In genomic region chr6:34295721-34296120, GRCh38 we compare ENCODE assay signal across 9 cellular contexts. TPM values are rescaled to one million over a fixed set of nuclear protein-coding genes. Genes with fewer than 3 reads are reported as not detected.
DNase-seq lines count a peak whose midpoint lies in the region; ATAC-seq and TF ChIP-seq lines count a peak whose summit lies in the region.
"Had no signal": no experiment of that assay in that cellular context is flagged by ENCODE, and none has a peak within 500 bp of the region (broad histone marks: within the 10 kb centered on the region; RNA-seq: fewer than 3 reads in every experiment).

No MANE protein-coding gene starts in this region.

- H3K4me3 Mint-ChIP-seq in CD8-positive, alpha-beta memory T cell, result peak overlapping the region in 2 of 7 donors; percentile 1 to 45
- peak overlapping the region; percentile 57 for H3K4me3 Mint-ChIP-seq in activated naive CD8-positive, alpha-beta T cell treated with anti-CD3 and anti-CD28 coated beads, Interleukin-2, amount 10 ng/mL, durations not matched to agents 7 days and 5 days
- H3K4me3 Mint-ChIP-seq in glutamatergic neuron (ENCODE audit: unreplicated experiment), result no peak overlapping the region

- no peak overlapping the region for H4K8ac ChIP-seq in mesendoderm (ENCODE audit: low read depth, low read length)

- peaks cover 0 to 36% (median 12%) of the 10 kb centered on the region in 3 donors for H3K36me3 Mint-ChIP-seq in CD8-positive, alpha-beta memory T cell
- H3K36me3 Mint-ChIP-seq in activated naive CD8-positive, alpha-beta T cell treated with anti-CD3 and anti-CD28 coated beads, Interleukin-2, amount 10 ng/mL, durations not matched to agents 7 days and 5 days, result peaks cover 17% of the 10 kb centered on the region
- peaks cover 5% of the 10 kb centered on the region for H3K36me3 Mint-ChIP-seq in glutamatergic neuron (ENCODE audit: unreplicated experiment)

- H3K4me1 ChIP-seq in CD8-positive, alpha-beta memory T cell (ENCODE audit: insufficient read depth, low read length), result peaks cover 4% of the 10 kb centered on the region
- H3K4me1 ChIP-seq in mesendoderm (ENCODE audit: control insufficient read depth, low read depth, low read length), result no peaks in the 10 kb centered on the region
- H3K4me1 ChIP-seq in aorta (ENCODE audit: control insufficient read depth in 1 of 2, insufficient read depth in 2 of 2, low read length in 2 of 2), result no peaks in the 10 kb centered on the region

- H3K27ac ChIP-seq in CD8-positive, alpha-beta memory T cell (ENCODE audit: low read depth, low read length), result no peak overlapping the region
- H3K27ac ChIP-seq in mesendoderm (ENCODE audit: low read depth, low read length) (no peak overlapping the region), aorta (ENCODE audit: low read depth in 1 of 2, low read length in 2 of 2) (no peak overlapping the region), brain microvascular endothelial cell (no peak overlapping the region)

- H3K4me3 ChIP-seq in CD8-positive, alpha-beta memory T cell (ENCODE audit: low read length), result no peak overlapping the region
- H3K4me3 ChIP-seq in mesendoderm (ENCODE audit: low read length) (no peak overlapping the region), aorta (ENCODE audit: low read length in 2 of 2) (no peak overlapping the region), brain microvascular endothelial cell (ENCODE audit: low read depth, low read length) (no peak overlapping the region)

- no peak overlapping the region for H3K18ac ChIP-seq in mesendoderm (ENCODE audit: low read length)

- peaks cover 11 to 16% (median 11%) of the 10 kb centered on the region in 3 donors for H3K4me1 Mint-ChIP-seq in CD8-positive, alpha-beta memory T cell
- peaks cover 16% of the 10 kb centered on the region for H3K4me1 Mint-ChIP-seq in activated naive CD8-positive, alpha-beta T cell treated with anti-CD3 and anti-CD28 coated beads, Interleukin-2, amount 10 ng/mL, durations not matched to agents 7 days and 5 days
- H3K4me1 Mint-ChIP-seq in glutamatergic neuron (ENCODE audit: low read depth, unreplicated experiment), result no peaks in the 10 kb centered on the region

- H2BK120ac ChIP-seq in mesendoderm (ENCODE audit: low read depth, low read length), result no peak overlapping the region

- ATAC-seq in HG03066 (IDR thresholded peaks at IDR 0.05; ENCODE audit: low read depth, unreplicated experiment) (peak; percentile 79), aorta (ENCODE audit: low FRiP score) (no peak)
- peak; percentile 96 for ATAC-seq in activated naive CD8-positive, alpha-beta T cell treated with anti-CD3 and anti-CD28 coated beads, Interleukin-2, amount 10 ng/mL, durations not matched to agents 7 days and 5 days (ENCODE audit: low read depth)

- peak overlapping the region in 7 of 8 donors; percentile 7 to 90 (median 26) for H3K27ac Mint-ChIP-seq in CD8-positive, alpha-beta memory T cell
- peak overlapping the region; percentile 84 for H3K27ac Mint-ChIP-seq in activated naive CD8-positive, alpha-beta T cell treated with anti-CD3 and anti-CD28 coated beads, Interleukin-2, amount 10 ng/mL, durations not matched to agents 7 days and 5 days
- no peak overlapping the region for H3K27ac Mint-ChIP-seq in glutamatergic neuron (ENCODE audit: unreplicated experiment)

- no peak overlapping the region for H2BK5ac ChIP-seq in mesendoderm (ENCODE audit: low read length)

- H2BK15ac ChIP-seq in mesendoderm (replicated peaks; ENCODE audit: low read depth), result no peak overlapping the region

- no peak overlapping the region for H3K4me2 ChIP-seq in mesendoderm (ENCODE audit: low read length)

- no peak overlapping the region for H3K23ac ChIP-seq in mesendoderm (ENCODE audit: low read length)

- H3K79me2 ChIP-seq in mesendoderm (ENCODE audit: control insufficient read depth, insufficient read depth, low read length), result no peaks in the 10 kb centered on the region

- intact Hi-C loops in aorta (cut with DNase I), result no loop called here

- no peak overlapping the region for H4K5ac ChIP-seq in mesendoderm (ENCODE audit: low read length)

- no peak overlapping the region for H2AK5ac ChIP-seq in mesendoderm (ENCODE audit: low read length)

- CTCF ChIA-PET in CD8-positive, alpha-beta memory T cell (lab: Charles Lee), result no interaction called here

- no peak for TF ChIP-seq CTCF in glutamatergic neuron (IDR thresholded peaks at IDR 0.05; ENCODE audit: partially characterized antibody, unreplicated experiment)
- no peak for TF ChIP-seq CTCF in brain microvascular endothelial cell (IDR thresholded peaks at IDR 0.05; ENCODE audit: low read depth, low read length, missing control alignments)

- no CpG with 5 or more reads among the region's 3 CpGs for WGBS in mesendoderm (ENCODE audit: extremely low coverage, insufficient coverage, low lambda C conversion rate)
- 50 to 55% methylated on average over 3 of the region's 3 CpGs for whole genome bisulfite sequencing in aorta, 2 donors

- no peaks in the 10 kb centered on the region for H3K9me3 ChIP-seq in CD8-positive, alpha-beta memory T cell (ENCODE audit: low read length)
- H3K9me3 ChIP-seq in aorta (ENCODE audit: control insufficient read depth, low read length), result no peaks in the 10 kb centered on the region

- no peaks in the 10 kb centered on the region for H3K79me1 ChIP-seq in mesendoderm (ENCODE audit: low read length)

- no peaks in the 10 kb centered on the region for H3K9me3 Mint-ChIP-seq in CD8-positive, alpha-beta memory T cell
- no peaks in the 10 kb centered on the region for H3K9me3 Mint-ChIP-seq in activated naive CD8-positive, alpha-beta T cell treated with anti-CD3 and anti-CD28 coated beads, Interleukin-2, amount 10 ng/mL, durations not matched to agents 7 days and 5 days
- no peaks in the 10 kb centered on the region for H3K9me3 Mint-ChIP-seq in glutamatergic neuron (ENCODE audit: unreplicated experiment)

- no peak overlapping the region for H3K56ac ChIP-seq in mesendoderm (ENCODE audit: low read length)

- no peak overlapping the region for H3K9ac ChIP-seq in mesendoderm (ENCODE audit: low read length)

- POLR2A ChIA-PET in CD8-positive, alpha-beta memory T cell (lab: Charles Lee), result no interaction called here
- POLR2A ChIA-PET in activated naive CD8-positive, alpha-beta T cell treated with anti-CD3 and anti-CD28 coated beads, Interleukin-2, amount 10 ng/mL, durations not matched to agents 7 days and 5 days (lab: Charles Lee), result interaction anchor here (0.6 to 1.3 kb wide), 3 partner anchors 10 to 130 kb away, joined by 3 to 7 read pairs (median 3); no protein-coding TSS in a partner anchor

- no peaks in the 10 kb centered on the region for H3K27me3 Mint-ChIP-seq in CD8-positive, alpha-beta memory T cell
- no peaks in the 10 kb centered on the region for H3K27me3 Mint-ChIP-seq in activated naive CD8-positive, alpha-beta T cell treated with anti-CD3 and anti-CD28 coated beads, Interleukin-2, amount 10 ng/mL, durations not matched to agents 7 days and 5 days
- peaks cover 2% of the 10 kb centered on the region for H3K27me3 Mint-ChIP-seq in glutamatergic neuron (ENCODE audit: unreplicated experiment)

- H3K4ac ChIP-seq in mesendoderm (ENCODE audit: low read depth, low read length), result no peak overlapping the region

- DNase-seq in CD8-positive, alpha-beta memory T cell, result no peak
- DNase-seq in GM19238 (ENCODE audit: insufficient read length, low spot score) (peak; percentile 43), glutamatergic neuron (no peak), mesendoderm (no peak), aorta (no peak), brain microvascular endothelial cell (no peak)
- DNase-seq in activated naive CD8-positive, alpha-beta T cell treated with anti-CD3 and anti-CD28 coated beads, Interleukin-2, amount 10 ng/mL, durations not matched to agents 7 days and 5 days, result no peak
- DNase-seq: NCI-H748 treated with DMSO at 0.1 percent for 48 hours had no signal

- H3K27me3 ChIP-seq in CD8-positive, alpha-beta memory T cell (ENCODE audit: insufficient read depth, low read length, poor library complexity, severe bottlenecking), result no peaks in the 10 kb centered on the region
- H3K27me3 ChIP-seq in mesendoderm (ENCODE audit: insufficient read depth, low read length, poor library complexity) (no peaks in the 10 kb centered on the region), aorta (ENCODE audit: control insufficient read depth in 1 of 2, insufficient read depth in 2 of 2, low read length in 1 of 2) (no peaks in the 10 kb centered on the region), brain microvascular endothelial cell (replicated peaks) (no peaks in the 10 kb centered on the region)

- peaks cover 7% of the 10 kb centered on the region for H3K36me3 ChIP-seq in CD8-positive, alpha-beta memory T cell (ENCODE audit: insufficient read depth, low read length)
- peaks cover 3% of the 10 kb centered on the region for H3K36me3 ChIP-seq in mesendoderm (ENCODE audit: control insufficient read depth, insufficient read depth, low read length)
- H3K36me3 ChIP-seq in aorta (ENCODE audit: control insufficient read depth in 1 of 2, insufficient read depth in 2 of 2, low read length in 1 of 2), result peaks cover 0 to 4% of the 10 kb centered on the region in 2 donors
- peaks cover 23% of the 10 kb centered on the region for H3K36me3 ChIP-seq in brain microvascular endothelial cell (replicated peaks)

- in situ Hi-C loops in brain microvascular endothelial cell (cut with HindIII; ENCODE audit: low pct_ligation_motif_present, low sequenced_read_pairs), result no loop called here

RNA-seq across cellular contexts. Expression of gene SMIM29, which starts 46.9 kb away (rescaled TPM):
- 10 to 100 TPM; 23.0 to 26.0 TPM for total RNA-seq in CD8-positive, alpha-beta memory T cell
- 62.5 TPM for polyA plus RNA-seq in CD8-positive, alpha-beta memory T cell
- total RNA-seq in activated naive CD8-positive, alpha-beta T cell treated with anti-CD3 and anti-CD28 coated beads, Interleukin-2, amount 10 ng/mL, durations not matched to agents 7 days and 5 days, result 10 to 100 TPM; 24.4 to 28.3 TPM
- 54.7 TPM for total RNA-seq in glutamatergic neuron (ENCODE audit: unreplicated experiment)
- 4.7 TPM for polyA plus RNA-seq in mesendoderm (2013, experiment 1 of 2)
- 4.6 TPM for polyA plus RNA-seq in mesendoderm (2013, experiment 2 of 2)
- 10 to 100 TPM; 14.0 to 20.0 TPM for total RNA-seq in aorta
- 10 to 100 TPM; 32.4 to 46.0 TPM for polyA plus RNA-seq in aorta

RNA-seq across cellular contexts. Expression of gene HMGA1, which starts 59.0 kb away (rescaled TPM):
- total RNA-seq in CD8-positive, alpha-beta memory T cell, result 100 to 1,000 TPM; 490 to 506 TPM
- polyA plus RNA-seq in CD8-positive, alpha-beta memory T cell, result 33.1 TPM
- 100 to 1,000 TPM; 233 to 247 TPM for total RNA-seq in activated naive CD8-positive, alpha-beta T cell treated with anti-CD3 and anti-CD28 coated beads, Interleukin-2, amount 10 ng/mL, durations not matched to agents 7 days and 5 days
- 322 TPM for total RNA-seq in glutamatergic neuron (ENCODE audit: unreplicated experiment)
- 3,300 TPM for polyA plus RNA-seq in mesendoderm (2013, experiment 1 of 2)
- polyA plus RNA-seq in mesendoderm (2013, experiment 2 of 2), result 3,237 TPM
- 10 to 100 TPM; 18.0 to 19.2 TPM for total RNA-seq in aorta
- polyA plus RNA-seq in aorta, result 10 to 100 TPM; 11.0 to 25.5 TPM

Comparison
In these comparisons a context has a peak if more than half of its experiments do, and no peak if none do; other contexts are left out.
1. RNA of gene HMGA1, which starts 59.0 kb away (total RNA-seq): 490 to 506 TPM in CD8-positive, alpha-beta memory T cell, 322 TPM in glutamatergic neuron (single experiment) and 233 to 247 TPM in activated naive CD8-positive, alpha-beta T cell treated with anti-CD3 and anti-CD28 coated beads, Interleukin-2, amount 10 ng/mL, durations not matched to agents 7 days and 5 days; 18.0 to 19.2 TPM in aorta; every median in the first group is over 10 times any median in the second.